In the genomic region with DNA sequence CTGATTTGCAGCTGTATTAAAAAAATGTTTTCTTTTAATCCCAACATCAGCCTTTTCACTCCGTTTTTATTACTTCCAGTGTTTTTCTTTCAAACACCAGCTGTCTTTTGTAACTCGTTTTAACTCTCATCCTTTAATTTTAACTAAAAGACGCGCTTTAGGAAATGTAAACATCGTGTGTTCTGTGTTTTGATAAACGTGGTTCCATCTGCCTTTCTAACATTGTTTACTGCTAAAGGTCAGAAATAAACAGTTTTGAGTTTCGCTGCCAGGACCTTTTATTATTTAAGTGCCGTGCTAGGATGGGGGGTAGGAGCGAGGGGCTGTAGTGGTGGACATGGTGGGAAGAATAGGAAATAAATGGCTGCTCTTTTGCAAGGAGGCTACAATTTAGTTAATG, we compare ENCODE assay signal across 8 cellular contexts. TPM values are rescaled to one million over a fixed set of nuclear protein-coding genes. Genes with fewer than 3 reads are reported as not detected.
DNase-seq lines count a peak whose midpoint lies in the region; ATAC-seq and TF ChIP-seq lines count a peak whose summit lies in the region.

No MANE protein-coding gene starts in this region.

- WGBS in esophagus squamous epithelium, 2 donors = 1% methylated on average over 9 of the region's 9 CpGs

- no peak for ATAC-seq in HG03045 (IDR thresholded peaks at IDR 0.05; ENCODE audit: unreplicated experiment)

- TF ChIP-seq CTCF in GM12865 (IDR thresholded peaks at IDR 0.05; ENCODE audit: insufficient read depth, low read depth, low read length, missing control alignments) = no peak
- no peak for TF ChIP-seq CTCF in esophagus squamous epithelium (IDR thresholded peaks at IDR 0.05)
- no peak for TF ChIP-seq CTCF in retinal pigment epithelial cell (conservative IDR thresholded peaks at IDR 0.05; ENCODE audit: low read depth, low read length)

- H3K4me1 ChIP-seq in SJCRH30 (no peaks in the 10 kb centered on the region; the same call in 1 of the 2 replicates), esophagus squamous epithelium (peaks cover 0 to 39% (median 3%) of the 10 kb centered on the region in 3 donors)

- peak overlapping the region; percentile 95; the same call in 1 of the 2 replicates for H3K27ac ChIP-seq in SJCRH30
- H3K27ac ChIP-seq in esophagus squamous epithelium = peak overlapping the region; percentile 98 to 100 (median 100)

- peak overlapping the region; percentile 92 for H3K4me3 ChIP-seq in GM12865 (ENCODE audit: low read depth, low read length)
- H3K4me3 ChIP-seq in SJCRH30 = peak overlapping the region; percentile 83
- peak overlapping the region; percentile 80 to 95 (median 81) for H3K4me3 ChIP-seq in esophagus squamous epithelium
- peak overlapping the region; percentile 77 for H3K4me3 ChIP-seq in retinal pigment epithelial cell (ENCODE audit: low read length)

- DNase-seq in GM12865 (ENCODE audit: low read depth) (no peak), SJCRH30 (peak in 1 of 2 experiments; percentile 22), esophagus squamous epithelium (lab: John Stamatoyannopoulos, UW) (no peak), retinal pigment epithelial cell (ENCODE audit: low read depth) (no peak), NCI-H1105 (lab: John Stamatoyannopoulos, UW) (no peak), superior temporal gyrus (ENCODE audit: extremely low spot score) (no peak), amniotic stem cell (lab: John Stamatoyannopoulos, UW) (no peak)

- intact Hi-C loops in esophagus squamous epithelium (cut with DNase I) = no loop called here

- TF ChIP-seq POLR2A in esophagus squamous epithelium (IDR thresholded peaks at IDR 0.05) = no peak

- H3K36me3 ChIP-seq in SJCRH30 (peaks cover 2% of the 10 kb centered on the region), esophagus squamous epithelium (peaks cover 0 to 6% (median 0%) of the 10 kb centered on the region in 3 donors)

- H3K9me3 ChIP-seq in SJCRH30 (replicated peaks) (no peaks in the 10 kb centered on the region), esophagus squamous epithelium (no peaks in the 10 kb centered on the region)

- H3K27me3 ChIP-seq in SJCRH30 = no peaks in the 10 kb centered on the region
- no peaks in the 10 kb centered on the region for H3K27me3 ChIP-seq in esophagus squamous epithelium

RNA-seq across cellular contexts. Expression of a gene that starts 1.5 kb away (rescaled TPM):
- total RNA-seq in SJCRH30 (2014; rRNA removed; shearing (Covaris generic)) = 17.9 and 20.6 TPM in 2 replicates
- 10 to 100 TPM in 1 of 4 donors, 1 to 10 TPM in 3; 4.2 to 11.1 (median 6.7) TPM for total RNA-seq in esophagus squamous epithelium
